In the genomic region with DNA sequence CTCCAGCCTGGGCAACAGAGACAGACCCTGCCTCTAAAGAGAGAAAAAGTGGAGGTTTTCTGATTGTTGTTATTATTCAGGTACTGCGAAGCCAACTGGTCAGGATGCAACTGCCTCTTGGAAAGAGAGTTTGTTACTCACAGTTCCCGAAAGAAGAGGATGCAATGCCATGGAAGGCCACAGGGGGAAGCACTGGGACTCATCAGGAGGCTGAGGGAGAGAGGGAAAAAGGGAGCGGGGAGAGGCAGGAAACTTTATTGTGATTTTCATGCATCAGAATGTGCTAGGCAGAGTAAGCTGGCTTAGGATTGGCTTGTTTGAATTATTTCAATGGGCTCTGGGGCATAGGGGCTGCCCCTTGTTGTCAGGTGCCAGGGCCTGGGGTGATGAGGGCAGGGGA, we compare ENCODE assay signal across 8 cellular contexts. TPM values are rescaled to one million over a fixed set of nuclear protein-coding genes. Genes with fewer than 3 reads are reported as not detected.
A peak's percentile ranks its signal among the peaks of the same experiment; 100 is the strongest.
DNase-seq lines count a peak whose midpoint lies in the region; ATAC-seq, FAIRE-seq and TF ChIP-seq lines count a peak whose summit lies in the region.

No MANE protein-coding gene starts in this region.

- CTCF ChIA-PET in Calu3 (lab: Charles Lee) = no interaction called here
- CTCF ChIA-PET in HEK293T (lab: Yijun Ruan, JAX) = interaction anchor here (0.7 kb wide), 1 partner anchor 185 kb away, joined by 3 read pairs; no protein-coding TSS in a partner anchor

- DNase-seq in Calu3 (peak; percentile 7), HEK293T (ENCODE audit: extremely low spot score) (peak; percentile 46), astrocyte (ENCODE audit: low read depth) (no peak), mesothelial cell of epicardium (ENCODE audit: low spot score in 2 of 2, unreplicated experiment in 2 of 2) (no peak), DMS79 (lab: John Stamatoyannopoulos, UW) (no peak), anterior cingulate cortex (lab: John Stamatoyannopoulos, UW) (no peak)

- H3K27me3 Mint-ChIP-seq in Calu3 (ENCODE audit: unreplicated experiment) = no peaks in the 10 kb centered on the region
- H3K27me3 Mint-ChIP-seq in astrocyte (ENCODE audit: low read depth, unreplicated experiment) = no peaks in the 10 kb centered on the region
- H3K27me3 Mint-ChIP-seq in mesothelial cell of epicardium (ENCODE audit: low read depth) = no peaks in the 10 kb centered on the region

- no peaks in the 10 kb centered on the region for H3K9me3 ChIP-seq in astrocyte (ENCODE audit: insufficient read depth, low read depth, low read length)

- H3K9me3 Mint-ChIP-seq in Calu3 (ENCODE audit: low read depth, unreplicated experiment) (no peaks in the 10 kb centered on the region), astrocyte (ENCODE audit: unreplicated experiment) (no peaks in the 10 kb centered on the region), mesothelial cell of epicardium (no peaks in the 10 kb centered on the region)

- peaks cover 13% of the 10 kb centered on the region for H3K4me1 Mint-ChIP-seq in Calu3 (ENCODE audit: low read depth, unreplicated experiment)
- peaks cover 36% of the 10 kb centered on the region for H3K4me1 Mint-ChIP-seq in astrocyte (ENCODE audit: low read depth, unreplicated experiment)
- peaks cover 11% of the 10 kb centered on the region for H3K4me1 Mint-ChIP-seq in mesothelial cell of epicardium

- no TSS peak for BruUV-seq in Calu3 (replicated peaks; lab: Mats Ljungman, UMichigan)

- no peak overlapping the region for H3K4me3 ChIP-seq in astrocyte (ENCODE audit: insufficient read depth, low read depth, low read length)

- no peak overlapping the region for H3K4me2 ChIP-seq in astrocyte (ENCODE audit: low read length)

- H3K36me3 Mint-ChIP-seq in Calu3 (ENCODE audit: insufficient read depth, unreplicated experiment) = peaks cover 25% of the 10 kb centered on the region
- peaks cover 28% of the 10 kb centered on the region for H3K36me3 Mint-ChIP-seq in astrocyte (ENCODE audit: low read depth, unreplicated experiment)
- H3K36me3 Mint-ChIP-seq in mesothelial cell of epicardium = peaks cover 25% of the 10 kb centered on the region

- H3K4me1 ChIP-seq in astrocyte (ENCODE audit: insufficient read depth, low read length) = peaks cover 12% of the 10 kb centered on the region

- POLR2A ChIA-PET in HEK293T (lab: Yijun Ruan, JAX) = no interaction called here

- no peaks in the 10 kb centered on the region for H3K27me3 ChIP-seq in astrocyte (ENCODE audit: insufficient read depth, low read length)

- H3K27ac Mint-ChIP-seq in Calu3 (ENCODE audit: unreplicated experiment) = no peak overlapping the region
- H3K27ac Mint-ChIP-seq in astrocyte (ENCODE audit: unreplicated experiment) = peak overlapping the region; percentile 47
- H3K27ac Mint-ChIP-seq in mesothelial cell of epicardium = no peak overlapping the region

- peaks cover 55% of the 10 kb centered on the region for H4K20me1 ChIP-seq in astrocyte (ENCODE audit: insufficient read depth, low read length)

- FAIRE-seq in astrocyte (lab: Jason Lieb, UNC) = no peak

- no peak overlapping the region for H3K9ac ChIP-seq in astrocyte (ENCODE audit: low read length)

- H3K36me3 ChIP-seq in astrocyte (ENCODE audit: insufficient read depth, low read length) = peaks cover 17% of the 10 kb centered on the region

- ATAC-seq in GM21367 (IDR thresholded peaks at IDR 0.05; ENCODE audit: unreplicated experiment) (no peak), GM18511 (IDR thresholded peaks at IDR 0.05; ENCODE audit: unreplicated experiment) (no peak)

- H3K27ac ChIP-seq in astrocyte (ENCODE audit: low read depth, low read length) = no peak overlapping the region

- intact Hi-C loops in Calu3 (cut with micrococcal nuclease; ENCODE audit: unreplicated experiment) = no loop called here

- H2AFZ ChIP-seq in astrocyte (ENCODE audit: low read depth, low read length) = no peak overlapping the region

- H3K4me3 Mint-ChIP-seq in Calu3 (ENCODE audit: low read depth, unreplicated experiment) (no peak overlapping the region), astrocyte (ENCODE audit: unreplicated experiment) (no peak overlapping the region), mesothelial cell of epicardium (no peak overlapping the region)

- peaks cover 94% of the 10 kb centered on the region for H3K79me2 ChIP-seq in astrocyte (ENCODE audit: insufficient read depth, low read length)

- TF ChIP-seq CTCF in Calu3 (IDR thresholded peaks at IDR 0.05; ENCODE audit: unreplicated experiment) (peak; percentile 39), astrocyte (IDR thresholded peaks at IDR 0.05; ENCODE audit: insufficient read depth, low read depth, low read length) (peak; percentile 69), mesothelial cell of epicardium (IDR thresholded peaks at IDR 0.05; ENCODE audit: unreplicated experiment) (peak; percentile 55)

TF ChIP-seq in HEK293T, 16 proteins besides CTCF, POLR2A, EP300 and RAD21:
- TF ChIP-seq ZNF384 (IDR thresholded peaks at IDR 0.05) (no peak), SUZ12 (IDR thresholded peaks at IDR 0.05) (no peak), NFRKB (IDR thresholded peaks at IDR 0.05) (no peak), L3MBTL2 (conservative IDR thresholded peaks at IDR 0.05) (no peak), HDGF (IDR thresholded peaks at IDR 0.05; ENCODE audit: borderline replicate concordance) (no peak), ARNT (IDR thresholded peaks at IDR 0.05) (no peak), FOXA1 (IDR thresholded peaks at IDR 0.05) (no peak), ELF4 (IDR thresholded peaks at IDR 0.05) (no peak), TARDBP (IDR thresholded peaks at IDR 0.05) (no peak), SP1 (IDR thresholded peaks at IDR 0.05) (no peak), FOXK2 (IDR thresholded peaks at IDR 0.05) (no peak), BHLHE40 (IDR thresholded peaks at IDR 0.05; ENCODE audit: borderline replicate concordance) (no peak), CTBP1 (IDR thresholded peaks at IDR 0.05; ENCODE audit: borderline replicate concordance) (no peak), LEF1 (IDR thresholded peaks at IDR 0.05; ENCODE audit: borderline replicate concordance) (no peak), FOXM1 (IDR thresholded peaks at IDR 0.05; ENCODE audit: borderline replicate concordance) (no peak)
- TF ChIP-seq, protein P1, sequence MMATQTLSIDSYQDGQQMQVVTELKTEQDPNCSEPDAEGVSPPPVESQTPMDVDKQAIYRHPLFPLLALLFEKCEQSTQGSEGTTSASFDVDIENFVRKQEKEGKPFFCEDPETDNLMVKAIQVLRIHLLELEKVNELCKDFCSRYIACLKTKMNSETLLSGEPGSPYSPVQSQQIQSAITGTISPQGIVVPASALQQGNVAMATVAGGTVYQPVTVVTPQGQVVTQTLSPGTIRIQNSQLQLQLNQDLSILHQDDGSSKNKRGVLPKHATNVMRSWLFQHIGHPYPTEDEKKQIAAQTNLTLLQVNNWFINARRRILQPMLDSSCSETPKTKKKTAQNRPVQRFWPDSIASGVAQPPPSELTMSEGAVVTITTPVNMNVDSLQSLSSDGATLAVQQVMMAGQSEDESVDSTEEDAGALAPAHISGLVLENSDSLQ (IDR thresholded peaks at IDR 0.05) = no peak
TF ChIP-seq in HEK293T: peak in this region for 0.

RNA-seq across cellular contexts. Expression of a gene that starts 27.6 kb away (rescaled TPM):
- total RNA-seq in Calu3 (2022) (38.4 and 40.4 TPM in 2 replicates), astrocyte (117 and 123 TPM in 2 replicates), mesothelial cell of epicardium (86.0 to 90.8 TPM (median 87.7 TPM) in 3 replicates)

RNA-seq across cellular contexts. Expression of a gene that starts 27.9 kb away (rescaled TPM):
- total RNA-seq in Calu3 (2022) = 15.7 and 20.5 TPM in 2 replicates
- 5.6 and 7.6 TPM in 2 replicates for total RNA-seq in astrocyte
- 11.9 to 14.7 TPM (median 13.3 TPM) in 3 replicates for total RNA-seq in mesothelial cell of epicardium

Comparison
In these comparisons a context has a peak if more than half of its experiments do, and no peak if none do; other contexts are left out.
1. DNase-seq: peak in Calu3 (single experiment) and HEK293T (single experiment); none in astrocyte (single experiment), mesothelial cell of epicardium (0 of 2), DMS79 (single experiment) and anterior cingulate cortex (0 of 58).
2. Peak in every context shown above with its lines, with median percentiles within 50 percentile points of each other: CTCF ChIP-seq.